1 cellular context compared by ENCODE assay signal in the genomic region with DNA sequence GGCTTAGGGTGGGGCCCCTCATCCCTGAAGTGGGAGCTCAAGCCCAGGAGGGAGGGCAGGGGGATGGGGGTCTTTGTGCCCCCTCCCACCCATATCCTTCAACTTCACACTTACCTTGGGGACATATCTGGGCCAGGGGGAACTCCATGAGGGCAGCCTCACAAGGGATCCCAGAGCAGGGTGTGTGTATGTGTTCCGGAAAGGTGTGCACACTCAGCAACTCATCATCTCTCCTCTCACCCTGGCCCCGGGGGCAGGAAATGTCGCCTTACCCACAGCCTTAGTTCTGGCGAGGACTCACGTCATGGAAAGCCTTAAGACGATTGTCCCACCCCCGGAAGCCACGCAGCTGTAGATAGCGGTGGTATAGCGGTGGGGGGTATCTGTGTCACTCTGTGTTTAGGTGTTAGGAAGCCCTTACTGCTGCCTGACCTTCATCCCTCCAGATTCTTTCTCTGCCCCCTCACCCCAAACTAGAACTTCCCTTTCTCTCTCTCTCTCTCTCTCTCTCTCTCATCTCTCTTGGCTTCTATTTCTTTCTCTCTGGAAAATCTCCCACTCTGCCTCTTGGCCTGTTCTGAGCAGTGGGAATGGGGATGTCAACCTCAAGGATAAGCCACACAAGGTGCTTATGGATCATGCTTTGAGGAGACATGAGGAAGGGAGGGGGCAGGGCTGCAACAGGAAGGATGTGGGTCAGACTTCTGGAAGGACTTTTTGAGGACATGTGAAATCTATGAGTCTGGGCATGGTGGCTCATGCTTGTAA.
TF ChIP-seq lines count a peak whose summit lies in the region.

A gene (minus strand): TSS at position 288 of the 768 bp plus-strand sequence. CDS start 140 bp downstream, at position 148.

TF ChIP-seq in K562, 482 proteins besides CTCF, POLR2A, EP300 and RAD21 (continued from another document and continues in another):
- TF ChIP-seq, protein P1, sequence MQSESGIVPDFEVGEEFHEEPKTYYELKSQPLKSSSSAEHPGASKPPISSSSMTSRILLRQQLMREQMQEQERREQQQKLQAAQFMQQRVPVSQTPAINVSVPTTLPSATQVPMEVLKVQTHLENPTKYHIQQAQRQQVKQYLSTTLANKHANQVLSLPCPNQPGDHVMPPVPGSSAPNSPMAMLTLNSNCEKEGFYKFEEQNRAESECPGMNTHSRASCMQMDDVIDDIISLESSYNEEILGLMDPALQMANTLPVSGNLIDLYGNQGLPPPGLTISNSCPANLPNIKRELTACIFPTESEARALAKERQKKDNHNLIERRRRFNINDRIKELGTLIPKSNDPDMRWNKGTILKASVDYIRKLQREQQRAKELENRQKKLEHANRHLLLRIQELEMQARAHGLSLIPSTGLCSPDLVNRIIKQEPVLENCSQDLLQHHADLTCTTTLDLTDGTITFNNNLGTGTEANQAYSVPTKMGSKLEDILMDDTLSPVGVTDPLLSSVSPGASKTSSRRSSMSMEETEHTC (IDR thresholded peaks at IDR 0.05) = no peak
- no peak for TF ChIP-seq KLF16 (IDR thresholded peaks at IDR 0.05)
- 0 out of 2 replicates have a peak, but pooled peaks have one; percentile 49 for TF ChIP-seq ESRRA (IDR thresholded peaks at IDR 0.05; ENCODE audit: borderline replicate concordance, low read depth)
- no peak for TF ChIP-seq ZKSCAN8 (CRISPR knock-in tag; IDR thresholded peaks at IDR 0.05)
- peak; percentile 21 to 72; a peak in 2 of 4 replicates for TF ChIP-seq MAZ (CRISPR knock-in tag; conservative IDR thresholded peaks at IDR 0.05 in 1 of 2, IDR thresholded peaks at IDR 0.05 in 1 of 2)
- no peak for TF ChIP-seq ZBED1 (IDR thresholded peaks at IDR 0.05)
- no peak for TF ChIP-seq SMARCC2 (IDR thresholded peaks at IDR 0.05; ENCODE audit: low read depth)
- TF ChIP-seq TCF7 (IDR thresholded peaks at IDR 0.05; ENCODE audit: borderline replicate concordance) = no peak
- TF ChIP-seq EHMT2 (IDR thresholded peaks at IDR 0.05) = peak; percentile 52; the same call in 1 of the 2 replicates
- TF ChIP-seq STAT5B (CRISPR knock-in tag; IDR thresholded peaks at IDR 0.05) = no peak
- TF ChIP-seq KLF6 (CRISPR knock-in tag; IDR thresholded peaks at IDR 0.05; ENCODE audit: borderline replicate concordance) = no peak
- TF ChIP-seq PYGO2 (tag; IDR thresholded peaks at IDR 0.05) = no peak; the same call in 1 of the 2 replicates
- TF ChIP-seq EWSR1 (IDR thresholded peaks at IDR 0.05; ENCODE audit: borderline replicate concordance, low read depth, partially characterized antibody) = no peak
- TF ChIP-seq, protein P2, sequence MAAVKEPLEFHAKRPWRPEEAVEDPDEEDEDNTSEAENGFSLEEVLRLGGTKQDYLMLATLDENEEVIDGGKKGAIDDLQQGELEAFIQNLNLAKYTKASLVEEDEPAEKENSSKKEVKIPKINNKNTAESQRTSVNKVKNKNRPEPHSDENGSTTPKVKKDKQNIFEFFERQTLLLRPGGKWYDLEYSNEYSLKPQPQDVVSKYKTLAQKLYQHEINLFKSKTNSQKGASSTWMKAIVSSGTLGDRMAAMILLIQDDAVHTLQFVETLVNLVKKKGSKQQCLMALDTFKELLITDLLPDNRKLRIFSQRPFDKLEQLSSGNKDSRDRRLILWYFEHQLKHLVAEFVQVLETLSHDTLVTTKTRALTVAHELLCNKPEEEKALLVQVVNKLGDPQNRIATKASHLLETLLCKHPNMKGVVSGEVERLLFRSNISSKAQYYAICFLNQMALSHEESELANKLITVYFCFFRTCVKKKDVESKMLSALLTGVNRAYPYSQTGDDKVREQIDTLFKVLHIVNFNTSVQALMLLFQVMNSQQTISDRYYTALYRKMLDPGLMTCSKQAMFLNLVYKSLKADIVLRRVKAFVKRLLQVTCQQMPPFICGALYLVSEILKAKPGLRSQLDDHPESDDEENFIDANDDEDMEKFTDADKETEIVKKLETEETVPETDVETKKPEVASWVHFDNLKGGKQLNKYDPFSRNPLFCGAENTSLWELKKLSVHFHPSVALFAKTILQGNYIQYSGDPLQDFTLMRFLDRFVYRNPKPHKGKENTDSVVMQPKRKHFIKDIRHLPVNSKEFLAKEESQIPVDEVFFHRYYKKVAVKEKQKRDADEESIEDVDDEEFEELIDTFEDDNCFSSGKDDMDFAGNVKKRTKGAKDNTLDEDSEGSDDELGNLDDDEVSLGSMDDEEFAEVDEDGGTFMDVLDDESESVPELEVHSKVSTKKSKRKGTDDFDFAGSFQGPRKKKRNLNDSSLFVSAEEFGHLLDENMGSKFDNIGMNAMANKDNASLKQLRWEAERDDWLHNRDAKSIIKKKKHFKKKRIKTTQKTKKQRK (IDR thresholded peaks at IDR 0.05; ENCODE audit: borderline replicate concordance, low read depth, low read length) = no peak
- TF ChIP-seq SMARCA5 (IDR thresholded peaks at IDR 0.05) = peak; percentile 74; the same call in 1 of the 2 replicates
- no peak for TF ChIP-seq RB1 (IDR thresholded peaks at IDR 0.05; ENCODE audit: low read depth)
- TF ChIP-seq, protein P3, sequence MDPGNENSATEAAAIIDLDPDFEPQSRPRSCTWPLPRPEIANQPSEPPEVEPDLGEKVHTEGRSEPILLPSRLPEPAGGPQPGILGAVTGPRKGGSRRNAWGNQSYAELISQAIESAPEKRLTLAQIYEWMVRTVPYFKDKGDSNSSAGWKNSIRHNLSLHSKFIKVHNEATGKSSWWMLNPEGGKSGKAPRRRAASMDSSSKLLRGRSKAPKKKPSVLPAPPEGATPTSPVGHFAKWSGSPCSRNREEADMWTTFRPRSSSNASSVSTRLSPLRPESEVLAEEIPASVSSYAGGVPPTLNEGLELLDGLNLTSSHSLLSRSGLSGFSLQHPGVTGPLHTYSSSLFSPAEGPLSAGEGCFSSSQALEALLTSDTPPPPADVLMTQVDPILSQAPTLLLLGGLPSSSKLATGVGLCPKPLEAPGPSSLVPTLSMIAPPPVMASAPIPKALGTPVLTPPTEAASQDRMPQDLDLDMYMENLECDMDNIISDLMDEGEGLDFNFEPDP (CRISPR knock-in tag; IDR thresholded peaks at IDR 0.05) = no peak
- TF ChIP-seq KLF10 (CRISPR knock-in tag; IDR thresholded peaks at IDR 0.05) = no peak
- TF ChIP-seq, protein P4, sequence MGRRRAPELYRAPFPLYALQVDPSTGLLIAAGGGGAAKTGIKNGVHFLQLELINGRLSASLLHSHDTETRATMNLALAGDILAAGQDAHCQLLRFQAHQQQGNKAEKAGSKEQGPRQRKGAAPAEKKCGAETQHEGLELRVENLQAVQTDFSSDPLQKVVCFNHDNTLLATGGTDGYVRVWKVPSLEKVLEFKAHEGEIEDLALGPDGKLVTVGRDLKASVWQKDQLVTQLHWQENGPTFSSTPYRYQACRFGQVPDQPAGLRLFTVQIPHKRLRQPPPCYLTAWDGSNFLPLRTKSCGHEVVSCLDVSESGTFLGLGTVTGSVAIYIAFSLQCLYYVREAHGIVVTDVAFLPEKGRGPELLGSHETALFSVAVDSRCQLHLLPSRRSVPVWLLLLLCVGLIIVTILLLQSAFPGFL (CRISPR knock-in tag; IDR thresholded peaks at IDR 0.05) = no peak
- TF ChIP-seq, protein P5, sequence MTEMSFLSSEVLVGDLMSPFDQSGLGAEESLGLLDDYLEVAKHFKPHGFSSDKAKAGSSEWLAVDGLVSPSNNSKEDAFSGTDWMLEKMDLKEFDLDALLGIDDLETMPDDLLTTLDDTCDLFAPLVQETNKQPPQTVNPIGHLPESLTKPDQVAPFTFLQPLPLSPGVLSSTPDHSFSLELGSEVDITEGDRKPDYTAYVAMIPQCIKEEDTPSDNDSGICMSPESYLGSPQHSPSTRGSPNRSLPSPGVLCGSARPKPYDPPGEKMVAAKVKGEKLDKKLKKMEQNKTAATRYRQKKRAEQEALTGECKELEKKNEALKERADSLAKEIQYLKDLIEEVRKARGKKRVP (CRISPR knock-in tag; IDR thresholded peaks at IDR 0.05) = no peak
- peak; percentile 93 for TF ChIP-seq BCOR (IDR thresholded peaks at IDR 0.05)
- TF ChIP-seq, protein P6, sequence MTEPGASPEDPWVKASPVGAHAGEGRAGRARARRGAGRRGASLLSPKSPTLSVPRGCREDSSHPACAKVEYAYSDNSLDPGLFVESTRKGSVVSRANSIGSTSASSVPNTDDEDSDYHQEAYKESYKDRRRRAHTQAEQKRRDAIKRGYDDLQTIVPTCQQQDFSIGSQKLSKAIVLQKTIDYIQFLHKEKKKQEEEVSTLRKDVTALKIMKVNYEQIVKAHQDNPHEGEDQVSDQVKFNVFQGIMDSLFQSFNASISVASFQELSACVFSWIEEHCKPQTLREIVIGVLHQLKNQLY (CRISPR knock-in tag; conservative IDR thresholded peaks at IDR 0.05) = no peak
- no peak for TF ChIP-seq ZFP36 (IDR thresholded peaks at IDR 0.05; ENCODE audit: low read depth, low read length, partially characterized antibody)
- no peak for TF ChIP-seq FOXK1 (CRISPR knock-in tag; IDR thresholded peaks at IDR 0.05; ENCODE audit: borderline replicate concordance)
- TF ChIP-seq NFXL1 (CRISPR knock-in tag; IDR thresholded peaks at IDR 0.05) = no peak
- no peak for TF ChIP-seq PTBP1 (IDR thresholded peaks at IDR 0.05; ENCODE audit: low read depth, low read length)
- TF ChIP-seq ZKSCAN1 (IDR thresholded peaks at IDR 0.05; ENCODE audit: low read depth, low read length) = no peak
- TF ChIP-seq TSC22D4 (tag; IDR thresholded peaks at IDR 0.05) = no peak
- no peak for TF ChIP-seq ZC3H8 (IDR thresholded peaks at IDR 0.05)
- TF ChIP-seq ZNF133 (CRISPR knock-in tag; IDR thresholded peaks at IDR 0.05) = no peak
- TF ChIP-seq, protein P7, sequence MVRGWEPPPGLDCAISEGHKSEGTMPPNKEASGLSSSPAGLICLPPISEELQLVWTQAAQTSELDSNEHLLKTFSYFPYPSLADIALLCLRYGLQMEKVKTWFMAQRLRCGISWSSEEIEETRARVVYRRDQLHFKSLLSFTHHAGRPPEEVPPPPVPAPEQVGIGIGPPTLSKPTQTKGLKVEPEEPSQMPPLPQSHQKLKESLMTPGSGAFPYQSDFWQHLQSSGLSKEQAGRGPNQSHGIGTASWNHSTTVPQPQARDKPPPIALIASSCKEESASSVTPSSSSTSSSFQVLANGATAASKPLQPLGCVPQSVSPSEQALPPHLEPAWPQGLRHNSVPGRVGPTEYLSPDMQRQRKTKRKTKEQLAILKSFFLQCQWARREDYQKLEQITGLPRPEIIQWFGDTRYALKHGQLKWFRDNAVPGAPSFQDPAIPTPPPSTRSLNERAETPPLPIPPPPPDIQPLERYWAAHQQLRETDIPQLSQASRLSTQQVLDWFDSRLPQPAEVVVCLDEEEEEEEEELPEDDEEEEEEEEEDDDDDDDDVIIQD (CRISPR knock-in tag; IDR thresholded peaks at IDR 0.05) = no peak
- TF ChIP-seq, protein P8, sequence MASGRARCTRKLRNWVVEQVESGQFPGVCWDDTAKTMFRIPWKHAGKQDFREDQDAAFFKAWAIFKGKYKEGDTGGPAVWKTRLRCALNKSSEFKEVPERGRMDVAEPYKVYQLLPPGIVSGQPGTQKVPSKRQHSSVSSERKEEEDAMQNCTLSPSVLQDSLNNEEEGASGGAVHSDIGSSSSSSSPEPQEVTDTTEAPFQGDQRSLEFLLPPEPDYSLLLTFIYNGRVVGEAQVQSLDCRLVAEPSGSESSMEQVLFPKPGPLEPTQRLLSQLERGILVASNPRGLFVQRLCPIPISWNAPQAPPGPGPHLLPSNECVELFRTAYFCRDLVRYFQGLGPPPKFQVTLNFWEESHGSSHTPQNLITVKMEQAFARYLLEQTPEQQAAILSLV (tag; IDR thresholded peaks at IDR 0.05) = no peak
- no peak for TF ChIP-seq SAFB2 (IDR thresholded peaks at IDR 0.05; ENCODE audit: borderline replicate concordance, low read depth, low read length, severe bottlenecking)
- peak; percentile 72; the same call in 1 of the 2 replicates for TF ChIP-seq NCOA1 (IDR thresholded peaks at IDR 0.05; ENCODE audit: low read depth)
- TF ChIP-seq, protein P9, sequence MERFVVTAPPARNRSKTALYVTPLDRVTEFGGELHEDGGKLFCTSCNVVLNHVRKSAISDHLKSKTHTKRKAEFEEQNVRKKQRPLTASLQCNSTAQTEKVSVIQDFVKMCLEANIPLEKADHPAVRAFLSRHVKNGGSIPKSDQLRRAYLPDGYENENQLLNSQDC (CRISPR knock-in tag; IDR thresholded peaks at IDR 0.05) = no peak
- no peak for TF ChIP-seq MXI1 (IDR thresholded peaks at IDR 0.05; ENCODE audit: low read depth, low read length)
- TF ChIP-seq RUNX1 (IDR thresholded peaks at IDR 0.05; ENCODE audit: low read depth) = no peak
- TF ChIP-seq TOE1 (IDR thresholded peaks at IDR 0.05; ENCODE audit: borderline replicate concordance) = no peak
- TF ChIP-seq TOE1 (CRISPR knock-in tag; IDR thresholded peaks at IDR 0.05; ENCODE audit: borderline replicate concordance, low read depth) = no peak
- TF ChIP-seq STAT5A (IDR thresholded peaks at IDR 0.05; ENCODE audit: borderline replicate concordance, low read length) = no peak
- TF ChIP-seq, protein P10, sequence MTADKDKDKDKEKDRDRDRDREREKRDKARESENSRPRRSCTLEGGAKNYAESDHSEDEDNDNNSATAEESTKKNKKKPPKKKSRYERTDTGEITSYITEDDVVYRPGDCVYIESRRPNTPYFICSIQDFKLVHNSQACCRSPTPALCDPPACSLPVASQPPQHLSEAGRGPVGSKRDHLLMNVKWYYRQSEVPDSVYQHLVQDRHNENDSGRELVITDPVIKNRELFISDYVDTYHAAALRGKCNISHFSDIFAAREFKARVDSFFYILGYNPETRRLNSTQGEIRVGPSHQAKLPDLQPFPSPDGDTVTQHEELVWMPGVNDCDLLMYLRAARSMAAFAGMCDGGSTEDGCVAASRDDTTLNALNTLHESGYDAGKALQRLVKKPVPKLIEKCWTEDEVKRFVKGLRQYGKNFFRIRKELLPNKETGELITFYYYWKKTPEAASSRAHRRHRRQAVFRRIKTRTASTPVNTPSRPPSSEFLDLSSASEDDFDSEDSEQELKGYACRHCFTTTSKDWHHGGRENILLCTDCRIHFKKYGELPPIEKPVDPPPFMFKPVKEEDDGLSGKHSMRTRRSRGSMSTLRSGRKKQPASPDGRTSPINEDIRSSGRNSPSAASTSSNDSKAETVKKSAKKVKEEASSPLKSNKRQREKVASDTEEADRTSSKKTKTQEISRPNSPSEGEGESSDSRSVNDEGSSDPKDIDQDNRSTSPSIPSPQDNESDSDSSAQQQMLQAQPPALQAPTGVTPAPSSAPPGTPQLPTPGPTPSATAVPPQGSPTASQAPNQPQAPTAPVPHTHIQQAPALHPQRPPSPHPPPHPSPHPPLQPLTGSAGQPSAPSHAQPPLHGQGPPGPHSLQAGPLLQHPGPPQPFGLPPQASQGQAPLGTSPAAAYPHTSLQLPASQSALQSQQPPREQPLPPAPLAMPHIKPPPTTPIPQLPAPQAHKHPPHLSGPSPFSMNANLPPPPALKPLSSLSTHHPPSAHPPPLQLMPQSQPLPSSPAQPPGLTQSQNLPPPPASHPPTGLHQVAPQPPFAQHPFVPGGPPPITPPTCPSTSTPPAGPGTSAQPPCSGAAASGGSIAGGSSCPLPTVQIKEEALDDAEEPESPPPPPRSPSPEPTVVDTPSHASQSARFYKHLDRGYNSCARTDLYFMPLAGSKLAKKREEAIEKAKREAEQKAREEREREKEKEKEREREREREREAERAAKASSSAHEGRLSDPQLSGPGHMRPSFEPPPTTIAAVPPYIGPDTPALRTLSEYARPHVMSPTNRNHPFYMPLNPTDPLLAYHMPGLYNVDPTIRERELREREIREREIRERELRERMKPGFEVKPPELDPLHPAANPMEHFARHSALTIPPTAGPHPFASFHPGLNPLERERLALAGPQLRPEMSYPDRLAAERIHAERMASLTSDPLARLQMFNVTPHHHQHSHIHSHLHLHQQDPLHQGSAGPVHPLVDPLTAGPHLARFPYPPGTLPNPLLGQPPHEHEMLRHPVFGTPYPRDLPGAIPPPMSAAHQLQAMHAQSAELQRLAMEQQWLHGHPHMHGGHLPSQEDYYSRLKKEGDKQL (CRISPR knock-in tag; IDR thresholded peaks at IDR 0.05; ENCODE audit: borderline replicate concordance) = no peak
